23 cellular contexts compared by ENCODE assay signal in genomic region chr13:36509369-36509768, GRCh38.
DNase-seq lines count a peak whose midpoint lies in the region; ATAC-seq and TF ChIP-seq lines count a peak whose summit lies in the region.
"Had no signal": no experiment of that assay in that cellular context is flagged by ENCODE, and none has a peak within 500 bp of the region (broad histone marks: within the 10 kb centered on the region; RNA-seq: fewer than 3 reads in every experiment).

No MANE protein-coding gene starts in this region.

- H3K4me1 Mint-ChIP-seq in GM23338 = no peaks in the 10 kb centered on the region; the same call in 2 of the 3 replicates
- H3K4me1 Mint-ChIP-seq: stimulated activated effector memory CD8-positive, alpha-beta T cell treated with anti-CD3 and anti-CD28 coated beads, Interleukin-12 subunit alpha, Interleukin-12 subunit beta, amount 100 ng/mL, for 72 hours; T-cell had no signal

- no peak overlapping the region for H3K27ac ChIP-seq in GM23338 (ENCODE audit: low read depth)
- H3K27ac ChIP-seq: lower lobe of right lung, pancreas, thoracic aorta had no signal

- TF ChIP-seq CTCF in BE2C (IDR thresholded peaks at IDR 0.05; ENCODE audit: low read depth, low read length) = peak; percentile 23
- peak; percentile 47 to 61 for TF ChIP-seq CTCF in GM23338 (conservative IDR thresholded peaks at IDR 0.05; ENCODE audit: low read depth in 2 of 2)
- TF ChIP-seq CTCF in astrocyte of the cerebellum (IDR thresholded peaks at IDR 0.05; ENCODE audit: low read depth, low read length, missing control alignments) = peak; percentile 19
- TF ChIP-seq CTCF in lower leg skin (IDR thresholded peaks at IDR 0.05) = no peak

- no peak for TF ChIP-seq POLR2A in lower leg skin (IDR thresholded peaks at IDR 0.05)

- no peaks in the 10 kb centered on the region for H3F3A ChIP-seq in GM23338 (replicated peaks; ENCODE audit: low read depth)

- peak; percentile 94 for ATAC-seq in GM23338
- ATAC-seq: HCT116; lower lobe of right lung; pancreas; Right ventricle myocardium inferior; sciatic nerve; stimulated activated effector memory CD8-positive, alpha-beta T cell treated with anti-CD3 and anti-CD28 coated beads, Interleukin-12 subunit alpha, Interleukin-12 subunit beta, amount 100 ng/mL, for 72 hours; T-cell had no signal

- H3K79me2 ChIP-seq in GM23338 (replicated peaks; ENCODE audit: insufficient read depth) = no peaks in the 10 kb centered on the region

- H2AFZ ChIP-seq in GM23338 = no peak overlapping the region

- H3K36me3 ChIP-seq in BE2C (no peaks in the 10 kb centered on the region), GM23338 (ENCODE audit: insufficient read depth) (0 out of 2 replicates have a peak, but pooled peaks cover 7% of the 10 kb centered on the region)
- H3K36me3 ChIP-seq: lower lobe of right lung, MG63, pancreas, thoracic aorta had no signal

- H3K4me3 ChIP-seq in BE2C (ENCODE audit: low read depth, low read length) (no peak overlapping the region), GM23338 (no peak overlapping the region), astrocyte of the cerebellum (ENCODE audit: low read depth, low read length) (no peak overlapping the region), lower leg skin (ENCODE audit: low read depth, poor library complexity, severe bottlenecking) (no peak overlapping the region)
- H3K4me3 ChIP-seq: lower lobe of right lung, MG63, pancreas, thoracic aorta had no signal

- 57 to 60% methylated on average over 3 of the region's 3 CpGs for WGBS in lower leg skin, 2 donors

- no peak overlapping the region for H3K4me3 Mint-ChIP-seq in GM23338
- H3K4me3 Mint-ChIP-seq: stimulated activated effector memory CD8-positive, alpha-beta T cell treated with anti-CD3 and anti-CD28 coated beads, Interleukin-12 subunit alpha, Interleukin-12 subunit beta, amount 100 ng/mL, for 72 hours; T-cell had no signal

- no peaks in the 10 kb centered on the region for H3K27me3 ChIP-seq in BE2C
- no peaks in the 10 kb centered on the region for H3K27me3 ChIP-seq in GM23338 (ENCODE audit: insufficient read depth)
- H3K27me3 ChIP-seq: MG63, pancreas had no signal

- no peak overlapping the region for H3K4me2 ChIP-seq in GM23338

- in situ Hi-C loops in astrocyte of the cerebellum (cut with HindIII; ENCODE audit: low sequenced_read_pairs) = no loop called here

- no peak overlapping the region for H3K27ac Mint-ChIP-seq in GM23338
- H3K27ac Mint-ChIP-seq: stimulated activated effector memory CD8-positive, alpha-beta T cell treated with anti-CD3 and anti-CD28 coated beads, Interleukin-12 subunit alpha, Interleukin-12 subunit beta, amount 100 ng/mL, for 72 hours; T-cell had no signal

- no peaks in the 10 kb centered on the region for H4K20me1 ChIP-seq in GM23338 (replicated peaks; ENCODE audit: insufficient read depth)

- DNase-seq in BE2C (no peak), GM23338 (ENCODE audit: low spot score) (peak; percentile 80), astrocyte of the cerebellum (ENCODE audit: low read depth) (no peak), iPS-NIHi11 (ENCODE audit: low spot score) (peak; percentile 35), NCI-H1930 (lab: John Stamatoyannopoulos, UW) (no peak), hippocampal formation (lab: John Stamatoyannopoulos, UW) (no peak), lower leg skin (ENCODE audit: low spot score in 2 of 2) (no peak), SKM-1 treated with dmso at 0.1 percent for 144 hours (lab: John Stamatoyannopoulos, UW; ENCODE audit: unreplicated experiment) (no peak)
- DNase-seq: amygdala; effector CD8-positive, alpha-beta T cell; GF-D8; head of caudate nucleus; lower lobe of right lung; MG63; NCI-H2029 treated with DMSO at 0.1 percent for 48 hours; NCI-H510A treated with DMSO at 0.1 percent for 48 hours; pancreas; T-cell had no signal

- H3K9me3 ChIP-seq in BE2C = no peaks in the 10 kb centered on the region
- H3K9me3 ChIP-seq: lower lobe of right lung, MG63, pancreas, thoracic aorta had no signal

- H3K36me3 Mint-ChIP-seq in GM23338 (ENCODE audit: low read depth) = peaks cover 4% of the 10 kb centered on the region; the same call in 1 of the 3 replicates
- H3K36me3 Mint-ChIP-seq: stimulated activated effector memory CD8-positive, alpha-beta T cell treated with anti-CD3 and anti-CD28 coated beads, Interleukin-12 subunit alpha, Interleukin-12 subunit beta, amount 100 ng/mL, for 72 hours; T-cell had no signal

- H3K9me3 Mint-ChIP-seq in GM23338 = peaks cover 8% of the 10 kb centered on the region; the same call in 1 of the 3 replicates

- no peaks in the 10 kb centered on the region for H3K27me3 Mint-ChIP-seq in GM23338 (ENCODE audit: insufficient read depth, low read depth, poor library complexity)

- H3K9me2 ChIP-seq in GM23338 (ENCODE audit: insufficient read depth) = no peaks in the 10 kb centered on the region

- no peaks in the 10 kb centered on the region for H3K4me1 ChIP-seq in BE2C
- no peaks in the 10 kb centered on the region for H3K4me1 ChIP-seq in GM23338 (ENCODE audit: insufficient read depth)
- H3K4me1 ChIP-seq: lower lobe of right lung, pancreas had no signal

- intact Hi-C loops in lower leg skin (cut with DNase I; ENCODE audit: low total_unique reads) = no loop called here

TF ChIP-seq in GM23338, 12 proteins besides CTCF, POLR2A, EP300 and RAD21 (continues in another document):
- TF ChIP-seq REST (IDR thresholded peaks at IDR 0.05; ENCODE audit: unreplicated experiment) = no peak
- no peak for TF ChIP-seq POLR2AphosphoS5 (IDR thresholded peaks at IDR 0.05; ENCODE audit: low read depth)
- no peak for TF ChIP-seq ZNF114 (CRISPR knock-in tag; IDR thresholded peaks at IDR 0.05)
- no peak for TF ChIP-seq STAT1 (IDR thresholded peaks at IDR 0.05; ENCODE audit: unreplicated experiment)
- TF ChIP-seq JUNB (IDR thresholded peaks at IDR 0.05; ENCODE audit: unreplicated experiment) = no peak
- TF ChIP-seq EZH2phosphoT487 (IDR thresholded peaks at IDR 0.05; ENCODE audit: unreplicated experiment) = no peak
- TF ChIP-seq CREB1 (CRISPR knock-in tag; IDR thresholded peaks at IDR 0.05; ENCODE audit: low read depth) = no peak
- TF ChIP-seq NANOG (IDR thresholded peaks at IDR 0.05; ENCODE audit: borderline replicate concordance) = no peak

Comparison
In these comparisons a context has a peak if more than half of its experiments do, and no peak if none do; other contexts are left out.
1. DNase-seq: peak in GM23338 (single experiment) and iPS-NIHi11 (single experiment); none in BE2C (single experiment), astrocyte of the cerebellum (single experiment), NCI-H1930 (0 of 2), hippocampal formation (0 of 2), lower leg skin (0 of 2) and SKM-1 treated with dmso at 0.1 percent for 144 hours (single experiment).
2. CTCF ChIP-seq: peak in BE2C (single experiment), GM23338 (2 of 2) and astrocyte of the cerebellum (single experiment); none in lower leg skin (0 of 3).